ENCODE assay signal across 1 cellular context in genomic region chr10:97777148-97777547, GRCh38.
A peak's percentile ranks its signal among the peaks of the same experiment; 100 is the strongest.
TF ChIP-seq lines count a peak whose summit lies in the region.

No MANE protein-coding gene starts in this region.

TF ChIP-seq in HepG2, 621 proteins besides CTCF, POLR2A, EP300 and RAD21:
- TF ChIP-seq ZBTB49 (CRISPR knock-in tag; IDR thresholded peaks at IDR 0.05; ENCODE audit: borderline replicate concordance) (no peak), SAFB2 (CRISPR knock-in tag; IDR thresholded peaks at IDR 0.05; ENCODE audit: borderline replicate concordance, low read depth) (no peak), ZNF678 (CRISPR knock-in tag; IDR thresholded peaks at IDR 0.05) (no peak), SALL1 (CRISPR knock-in tag; IDR thresholded peaks at IDR 0.05) (no peak), ZNF792 (CRISPR knock-in tag; IDR thresholded peaks at IDR 0.05) (no peak), ZSCAN21 (CRISPR knock-in tag; IDR thresholded peaks at IDR 0.05; ENCODE audit: borderline replicate concordance) (no peak), ZNF629 (CRISPR knock-in tag; conservative IDR thresholded peaks at IDR 0.05) (peak; percentile 85), KLF13 (CRISPR knock-in tag; IDR thresholded peaks at IDR 0.05) (no peak), ESRRA (CRISPR knock-in tag; IDR thresholded peaks at IDR 0.05; ENCODE audit: low read depth) (0 out of 2 replicates have a peak, but pooled peaks have one; percentile 35), SIX1 (CRISPR knock-in tag; IDR thresholded peaks at IDR 0.05; ENCODE audit: borderline replicate concordance) (no peak)
- TF ChIP-seq, protein P1, sequence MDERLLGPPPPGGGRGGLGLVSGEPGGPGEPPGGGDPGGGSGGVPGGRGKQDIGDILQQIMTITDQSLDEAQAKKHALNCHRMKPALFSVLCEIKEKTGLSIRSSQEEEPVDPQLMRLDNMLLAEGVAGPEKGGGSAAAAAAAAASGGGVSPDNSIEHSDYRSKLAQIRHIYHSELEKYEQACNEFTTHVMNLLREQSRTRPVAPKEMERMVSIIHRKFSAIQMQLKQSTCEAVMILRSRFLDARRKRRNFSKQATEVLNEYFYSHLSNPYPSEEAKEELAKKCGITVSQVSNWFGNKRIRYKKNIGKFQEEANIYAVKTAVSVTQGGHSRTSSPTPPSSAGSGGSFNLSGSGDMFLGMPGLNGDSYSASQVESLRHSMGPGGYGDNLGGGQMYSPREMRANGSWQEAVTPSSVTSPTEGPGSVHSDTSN (CRISPR knock-in tag; IDR thresholded peaks at IDR 0.05), result peak; percentile 30; the same call in 1 of the 2 replicates
- TF ChIP-seq, protein P2, sequence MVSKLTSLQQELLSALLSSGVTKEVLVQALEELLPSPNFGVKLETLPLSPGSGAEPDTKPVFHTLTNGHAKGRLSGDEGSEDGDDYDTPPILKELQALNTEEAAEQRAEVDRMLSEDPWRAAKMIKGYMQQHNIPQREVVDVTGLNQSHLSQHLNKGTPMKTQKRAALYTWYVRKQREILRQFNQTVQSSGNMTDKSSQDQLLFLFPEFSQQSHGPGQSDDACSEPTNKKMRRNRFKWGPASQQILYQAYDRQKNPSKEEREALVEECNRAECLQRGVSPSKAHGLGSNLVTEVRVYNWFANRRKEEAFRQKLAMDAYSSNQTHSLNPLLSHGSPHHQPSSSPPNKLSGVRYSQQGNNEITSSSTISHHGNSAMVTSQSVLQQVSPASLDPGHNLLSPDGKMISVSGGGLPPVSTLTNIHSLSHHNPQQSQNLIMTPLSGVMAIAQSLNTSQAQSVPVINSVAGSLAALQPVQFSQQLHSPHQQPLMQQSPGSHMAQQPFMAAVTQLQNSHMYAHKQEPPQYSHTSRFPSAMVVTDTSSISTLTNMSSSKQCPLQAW (CRISPR knock-in tag; IDR thresholded peaks at IDR 0.05), result no peak
